ENCODE assay signal across 25 cellular contexts in the genomic region with DNA sequence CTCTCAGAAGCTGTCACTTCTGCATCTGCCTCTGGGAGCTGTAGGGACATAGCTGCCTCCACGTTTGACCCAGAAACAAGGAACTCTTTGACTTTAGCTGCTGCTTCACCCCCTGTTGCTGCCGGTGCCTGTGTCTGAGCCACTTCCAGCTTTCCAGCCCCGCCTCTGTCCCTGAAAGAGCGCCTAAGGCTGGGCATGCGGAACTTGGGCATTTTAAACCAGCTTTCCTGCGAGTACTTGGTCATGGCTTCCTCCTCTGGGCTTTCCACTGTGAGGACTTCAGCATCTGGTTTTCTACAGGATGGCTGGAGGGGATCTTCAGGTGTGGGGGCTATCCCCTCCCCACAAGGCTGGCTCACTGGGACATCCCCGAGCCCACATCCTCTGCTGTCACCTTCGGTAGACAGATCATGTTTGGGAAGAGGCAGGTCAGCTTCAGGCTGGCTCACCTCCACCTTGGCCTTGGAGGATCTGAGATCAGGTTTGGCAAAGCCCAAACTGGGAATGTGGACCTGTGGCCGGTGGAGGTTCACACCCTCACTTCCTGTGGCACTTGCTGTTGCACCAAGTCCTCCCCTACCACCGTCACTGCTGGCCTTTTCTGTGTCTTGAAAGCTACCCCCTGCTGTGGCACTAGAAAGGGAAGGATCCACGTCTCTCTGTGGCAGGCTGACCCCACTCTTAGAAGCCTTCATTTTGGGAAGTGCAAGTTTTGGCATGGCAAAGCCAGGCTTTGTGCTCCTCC. TPM values are rescaled to one million over a fixed set of nuclear protein-coding genes. Genes with fewer than 3 reads are reported as not detected.
A peak's percentile ranks its signal among the peaks of the same experiment; 100 is the strongest.
DNase-seq lines count a peak whose midpoint lies in the region; ATAC-seq and TF ChIP-seq lines count a peak whose summit lies in the region.
"Had no signal": no experiment of that assay in that cellular context is flagged by ENCODE, and none has a peak within 500 bp of the region (broad histone marks: within the 10 kb centered on the region; RNA-seq: fewer than 3 reads in every experiment).

No MANE protein-coding gene starts in this region.

- H3K4me3 Mint-ChIP-seq in WTC11 (no peak overlapping the region), type B pancreatic cell (no peak overlapping the region)
- H3K4me3 Mint-ChIP-seq: activated CD4-positive, alpha-beta memory T cell treated with anti-CD3 and anti-CD28 coated beads for 36 hours; effector memory CD8-positive, alpha-beta T cell; memory B cell had no signal

- CTCF ChIA-PET in WTC11 (lab: Charles Lee): interaction anchor here (0.9 to 2.5 kb wide), 9 partner anchors 8 to 171 kb away, joined by 3 to 24 read pairs (median 4); a partner anchor contains a TSS

- H3K9me3 ChIP-seq in right atrium auricular region (no peaks in the 10 kb centered on the region), colonic mucosa (no peaks in the 10 kb centered on the region)
- H3K9me3 ChIP-seq: gastroesophageal sphincter had no signal

- H3K4me1 ChIP-seq in right atrium auricular region (no peaks in the 10 kb centered on the region), colonic mucosa (no peaks in the 10 kb centered on the region)

- H3K9ac ChIP-seq in colonic mucosa (ENCODE audit: low read depth in 2 of 2, low read length in 2 of 2): no peak overlapping the region

- H3K27me3 Mint-ChIP-seq in WTC11 (ENCODE audit: low read depth): peaks cover 55% of the 10 kb centered on the region
- peaks cover 60% of the 10 kb centered on the region for H3K27me3 Mint-ChIP-seq in type B pancreatic cell
- H3K27me3 Mint-ChIP-seq: memory B cell had no signal

- H3K27ac ChIP-seq in right atrium auricular region: no peak overlapping the region
- H3K27ac ChIP-seq in colonic mucosa: no peak overlapping the region
- H3K27ac ChIP-seq: brain microvascular endothelial cell, coronary artery, gastroesophageal sphincter had no signal

- ATAC-seq in Right ventricle myocardium superior (ENCODE audit: poor library complexity): no peak
- no peak for ATAC-seq in WTC11
- no peak for ATAC-seq in HG03565 (IDR thresholded peaks at IDR 0.05; ENCODE audit: unreplicated experiment)
- ATAC-seq: effector memory CD8-positive, alpha-beta T cell; gastroesophageal sphincter had no signal

- intact Hi-C loops in Right ventricle myocardium superior (cut with DNase I): no loop called here
- intact Hi-C loops in colonic mucosa (cut with DNase I): no loop called here

- H3K4me1 Mint-ChIP-seq in WTC11 (no peaks in the 10 kb centered on the region), type B pancreatic cell (ENCODE audit: unreplicated experiment) (no peaks in the 10 kb centered on the region)

- H3K27ac Mint-ChIP-seq in WTC11: no peak overlapping the region
- H3K27ac Mint-ChIP-seq in type B pancreatic cell: no peak overlapping the region
- H3K27ac Mint-ChIP-seq: activated CD4-positive, alpha-beta memory T cell treated with anti-CD3 and anti-CD28 coated beads for 36 hours; effector memory CD8-positive, alpha-beta T cell; memory B cell had no signal

- H3K36me3 Mint-ChIP-seq in WTC11: no peaks in the 10 kb centered on the region
- H3K36me3 Mint-ChIP-seq in type B pancreatic cell: no peaks in the 10 kb centered on the region
- H3K36me3 Mint-ChIP-seq: activated CD4-positive, alpha-beta memory T cell treated with anti-CD3 and anti-CD28 coated beads for 36 hours; memory B cell had no signal

- H3K27me3 ChIP-seq in right atrium auricular region: no peaks in the 10 kb centered on the region
- peaks cover 3% of the 10 kb centered on the region for H3K27me3 ChIP-seq in colonic mucosa
- H3K27me3 ChIP-seq: brain microvascular endothelial cell, gastroesophageal sphincter had no signal

- no peaks in the 10 kb centered on the region for H3K36me3 ChIP-seq in right atrium auricular region
- no peaks in the 10 kb centered on the region for H3K36me3 ChIP-seq in colonic mucosa
- H3K36me3 ChIP-seq: brain microvascular endothelial cell had no signal

- TF ChIP-seq CTCF in right atrium auricular region (IDR thresholded peaks at IDR 0.05): no peak
- no peak for TF ChIP-seq CTCF in WTC11 (IDR thresholded peaks at IDR 0.05)
- TF ChIP-seq CTCF in type B pancreatic cell (conservative IDR thresholded peaks at IDR 0.05): no peak
- TF ChIP-seq CTCF in colonic mucosa (IDR thresholded peaks at IDR 0.05): no peak

- H3K9me3 Mint-ChIP-seq in WTC11 (0 out of 2 replicates have a peak, but pooled peaks cover 3% of the 10 kb centered on the region), type B pancreatic cell (no peaks in the 10 kb centered on the region)
- H3K9me3 Mint-ChIP-seq: activated CD4-positive, alpha-beta memory T cell treated with anti-CD3 and anti-CD28 coated beads for 36 hours; effector memory CD8-positive, alpha-beta T cell; memory B cell had no signal

- DNase-seq in Right ventricle myocardium superior (peak; percentile 30), right atrium auricular region (ENCODE audit: low spot score) (no peak), WTC11 (ENCODE audit: low spot score) (peak; percentile 5), medulla oblongata (ENCODE audit: extremely low spot score) (peak; percentile 12), type B pancreatic cell (ENCODE audit: extremely low spot score, unreplicated experiment) (peak; percentile 50), colonic mucosa (no peak), inferior parietal cortex (ENCODE audit: extremely low spot score) (no peak)
- DNase-seq: activated CD4-positive, alpha-beta memory T cell treated with anti-CD3 and anti-CD28 coated beads for 36 hours; activated gamma-delta T cell treated with Interleukin-2 at 50 U/mL for 16 hours; AML-193; brain microvascular endothelial cell; effector memory CD8-positive, alpha-beta T cell; GF-D8; Karpas-422; NCI-H187 treated with DMSO at 0.1 percent for 48 hours; NCI-H748 treated with DMSO at 0.1 percent for 48 hours; SHP77; stimulated activated CD4-positive, alpha-beta T cell treated with anti-CD3 and anti-CD28 coated beads, Interleukin-2, amount 100 ng/mL, for 24 hours; T-helper 9 cell had no signal

- H3K4me3 ChIP-seq in right atrium auricular region (no peak overlapping the region), colonic mucosa (no peak overlapping the region)
- H3K4me3 ChIP-seq: coronary artery, gastroesophageal sphincter, smooth muscle cell had no signal

- POLR2A ChIA-PET in WTC11 (lab: Charles Lee): no interaction called here

TF ChIP-seq in WTC11, 78 proteins besides CTCF, POLR2A, EP300 and RAD21 (continues in another document):
- TF ChIP-seq FOXJ3 (CRISPR knock-in tag; IDR thresholded peaks at IDR 0.05; ENCODE audit: borderline replicate concordance): no peak
- TF ChIP-seq, protein P1, sequence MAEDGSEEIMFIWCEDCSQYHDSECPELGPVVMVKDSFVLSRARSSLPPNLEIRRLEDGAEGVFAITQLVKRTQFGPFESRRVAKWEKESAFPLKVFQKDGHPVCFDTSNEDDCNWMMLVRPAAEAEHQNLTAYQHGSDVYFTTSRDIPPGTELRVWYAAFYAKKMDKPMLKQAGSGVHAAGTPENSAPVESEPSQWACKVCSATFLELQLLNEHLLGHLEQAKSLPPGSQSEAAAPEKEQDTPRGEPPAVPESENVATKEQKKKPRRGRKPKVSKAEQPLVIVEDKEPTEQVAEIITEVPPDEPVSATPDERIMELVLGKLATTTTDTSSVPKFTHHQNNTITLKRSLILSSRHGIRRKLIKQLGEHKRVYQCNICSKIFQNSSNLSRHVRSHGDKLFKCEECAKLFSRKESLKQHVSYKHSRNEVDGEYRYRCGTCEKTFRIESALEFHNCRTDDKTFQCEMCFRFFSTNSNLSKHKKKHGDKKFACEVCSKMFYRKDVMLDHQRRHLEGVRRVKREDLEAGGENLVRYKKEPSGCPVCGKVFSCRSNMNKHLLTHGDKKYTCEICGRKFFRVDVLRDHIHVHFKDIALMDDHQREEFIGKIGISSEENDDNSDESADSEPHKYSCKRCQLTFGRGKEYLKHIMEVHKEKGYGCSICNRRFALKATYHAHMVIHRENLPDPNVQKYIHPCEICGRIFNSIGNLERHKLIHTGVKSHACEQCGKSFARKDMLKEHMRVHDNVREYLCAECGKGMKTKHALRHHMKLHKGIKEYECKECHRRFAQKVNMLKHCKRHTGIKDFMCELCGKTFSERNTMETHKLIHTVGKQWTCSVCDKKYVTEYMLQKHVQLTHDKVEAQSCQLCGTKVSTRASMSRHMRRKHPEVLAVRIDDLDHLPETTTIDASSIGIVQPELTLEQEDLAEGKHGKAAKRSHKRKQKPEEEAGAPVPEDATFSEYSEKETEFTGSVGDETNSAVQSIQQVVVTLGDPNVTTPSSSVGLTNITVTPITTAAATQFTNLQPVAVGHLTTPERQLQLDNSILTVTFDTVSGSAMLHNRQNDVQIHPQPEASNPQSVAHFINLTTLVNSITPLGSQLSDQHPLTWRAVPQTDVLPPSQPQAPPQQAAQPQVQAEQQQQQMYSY (CRISPR knock-in tag; IDR thresholded peaks at IDR 0.05): no peak
- TF ChIP-seq, protein P2, sequence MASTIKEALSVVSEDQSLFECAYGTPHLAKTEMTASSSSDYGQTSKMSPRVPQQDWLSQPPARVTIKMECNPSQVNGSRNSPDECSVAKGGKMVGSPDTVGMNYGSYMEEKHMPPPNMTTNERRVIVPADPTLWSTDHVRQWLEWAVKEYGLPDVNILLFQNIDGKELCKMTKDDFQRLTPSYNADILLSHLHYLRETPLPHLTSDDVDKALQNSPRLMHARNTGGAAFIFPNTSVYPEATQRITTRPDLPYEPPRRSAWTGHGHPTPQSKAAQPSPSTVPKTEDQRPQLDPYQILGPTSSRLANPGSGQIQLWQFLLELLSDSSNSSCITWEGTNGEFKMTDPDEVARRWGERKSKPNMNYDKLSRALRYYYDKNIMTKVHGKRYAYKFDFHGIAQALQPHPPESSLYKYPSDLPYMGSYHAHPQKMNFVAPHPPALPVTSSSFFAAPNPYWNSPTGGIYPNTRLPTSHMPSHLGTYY (CRISPR knock-in tag; IDR thresholded peaks at IDR 0.05): no peak

RNA-seq across cellular contexts. Expression of a gene that starts 15.2 kb away (rescaled TPM):
- total RNA-seq in Right ventricle myocardium superior (0.13 TPM), right atrium auricular region (under 1 TPM in 1 of 2 donors, not detected in 1; 0.08 TPM), WTC11 (2021) (0.07 to 0.21 TPM (median 0.11 TPM) in 3 replicates), type B pancreatic cell (ENCODE audit: low replicate concordance) (0.17 TPM in 2 replicates), colonic mucosa (1 to 10 TPM in 1 of 2 donors, not detected in 1; 1.2 TPM)
- total RNA-seq: activated CD4-positive, alpha-beta memory T cell treated with anti-CD3 and anti-CD28 coated beads for 36 hours; H7 had no signal

RNA-seq across cellular contexts. Expression of a gene that starts 38.3 kb away (rescaled TPM):
- 2.6 TPM for total RNA-seq in Right ventricle myocardium superior
- total RNA-seq in right atrium auricular region: 10 to 100 TPM in 1 of 2 donors, 1 to 10 TPM in 1; 5.7 to 11.8 TPM
- 3.3 to 3.5 TPM (median 3.4 TPM) in 3 replicates for total RNA-seq in WTC11 (2021)
- 1.1 and 2.0 TPM in 2 replicates for total RNA-seq in type B pancreatic cell (ENCODE audit: low replicate concordance)
- 10 to 100 TPM in 1 of 2 donors, 1 to 10 TPM in 1; 5.1 to 21.5 TPM for total RNA-seq in colonic mucosa

RNA-seq across cellular contexts. Expression of a gene that starts 45.8 kb away (rescaled TPM):
- total RNA-seq in Right ventricle myocardium superior (1.5 TPM), right atrium auricular region (1 to 10 TPM; 2.0 to 2.2 TPM), WTC11 (2021) (2.6 to 3.8 TPM (median 2.8 TPM) in 3 replicates), type B pancreatic cell (ENCODE audit: low replicate concordance) (16.2 and 18.8 TPM in 2 replicates), colonic mucosa (1 to 10 TPM; 3.8 TPM)

Comparison
In these comparisons a context has a peak if more than half of its experiments do, and no peak if none do; other contexts are left out.
1. DNase-seq: peak in Right ventricle myocardium superior (single experiment), WTC11 (single experiment), medulla oblongata (single experiment) and type B pancreatic cell (single experiment); none in right atrium auricular region (single experiment), colonic mucosa (single experiment) and inferior parietal cortex (single experiment).